8 cellular contexts compared by ENCODE assay signal in the genomic region with DNA sequence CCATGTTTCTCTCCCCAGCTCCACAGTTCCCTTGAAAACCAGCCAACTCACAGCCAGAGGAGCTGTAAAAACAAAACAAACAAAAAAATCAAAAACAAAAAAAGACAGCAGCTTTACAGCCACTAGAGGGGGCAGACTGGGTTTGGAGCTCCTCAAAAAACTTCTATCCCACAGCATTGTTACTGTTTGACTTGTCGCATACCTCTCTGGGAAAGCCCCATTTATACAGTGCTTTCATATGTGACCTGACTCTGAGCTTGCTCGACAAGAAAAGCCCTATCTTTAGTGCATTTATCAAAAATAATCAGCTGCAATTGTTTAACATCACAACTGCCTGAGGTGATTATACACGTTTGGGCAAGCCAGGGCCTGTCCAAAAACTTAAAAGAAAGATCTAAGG. TPM values are rescaled to one million over a fixed set of nuclear protein-coding genes. Genes with fewer than 3 reads are reported as not detected.
A peak's percentile ranks its signal among the peaks of the same experiment; 100 is the strongest.
DNase-seq lines count a peak whose midpoint lies in the region; ATAC-seq and TF ChIP-seq lines count a peak whose summit lies in the region.

No MANE protein-coding gene starts in this region.

- no peaks in the 10 kb centered on the region for H3K36me3 ChIP-seq in kidney epithelial cell (ENCODE audit: control insufficient read depth, insufficient read depth, low read length)

- H3K36me3 Mint-ChIP-seq in activated naive CD8-positive, alpha-beta T cell treated with anti-CD3 and anti-CD28 coated beads for 36 hours: no peaks in the 10 kb centered on the region
- no peaks in the 10 kb centered on the region for H3K36me3 Mint-ChIP-seq in activated naive CD8-positive, alpha-beta T cell treated with anti-CD3 and anti-CD28 coated beads, Interleukin-2, amount 50 U/mL, for 24 hours (ENCODE audit: low read depth)

- H3K27ac ChIP-seq in substantia nigra (ENCODE audit: low read depth, low read length, poor library complexity, severe bottlenecking): no peak overlapping the region

- peak; percentile 46 for TF ChIP-seq CTCF in WI38 (IDR thresholded peaks at IDR 0.05; ENCODE audit: low read depth, low read length)
- peak; percentile 52 for TF ChIP-seq CTCF in kidney epithelial cell (IDR thresholded peaks at IDR 0.05; ENCODE audit: insufficient read depth, low read length, poor library complexity, severe bottlenecking)

- H3K4me3 ChIP-seq in WI38 (ENCODE audit: low read depth, low read length): no peak overlapping the region
- no peak overlapping the region for H3K4me3 ChIP-seq in kidney epithelial cell (ENCODE audit: low read depth, low read length)

- H3K27me3 Mint-ChIP-seq in activated naive CD8-positive, alpha-beta T cell treated with anti-CD3 and anti-CD28 coated beads for 36 hours: peaks cover 39% of the 10 kb centered on the region
- peaks cover 14% of the 10 kb centered on the region for H3K27me3 Mint-ChIP-seq in activated naive CD8-positive, alpha-beta T cell treated with anti-CD3 and anti-CD28 coated beads, Interleukin-2, amount 50 U/mL, for 24 hours

- no peak overlapping the region for H3K27ac Mint-ChIP-seq in activated naive CD8-positive, alpha-beta T cell treated with anti-CD3 and anti-CD28 coated beads for 36 hours
- H3K27ac Mint-ChIP-seq in activated naive CD8-positive, alpha-beta T cell treated with anti-CD3 and anti-CD28 coated beads, Interleukin-2, amount 50 U/mL, for 24 hours: no peak overlapping the region

- no peaks in the 10 kb centered on the region for H3K27me3 ChIP-seq in kidney epithelial cell (ENCODE audit: control insufficient read depth, insufficient read depth, low read length)

- H3K4me1 Mint-ChIP-seq in activated naive CD8-positive, alpha-beta T cell treated with anti-CD3 and anti-CD28 coated beads for 36 hours: no peaks in the 10 kb centered on the region
- H3K4me1 Mint-ChIP-seq in activated naive CD8-positive, alpha-beta T cell treated with anti-CD3 and anti-CD28 coated beads, Interleukin-2, amount 50 U/mL, for 24 hours: no peaks in the 10 kb centered on the region

- no peak overlapping the region for H3K4me3 Mint-ChIP-seq in activated naive CD8-positive, alpha-beta T cell treated with anti-CD3 and anti-CD28 coated beads for 36 hours
- H3K4me3 Mint-ChIP-seq in activated naive CD8-positive, alpha-beta T cell treated with anti-CD3 and anti-CD28 coated beads, Interleukin-2, amount 50 U/mL, for 24 hours: no peak overlapping the region

- DNase-seq in activated naive CD8-positive, alpha-beta T cell treated with anti-CD3 and anti-CD28 coated beads for 36 hours: peak; percentile 2
- DNase-seq in activated naive CD8-positive, alpha-beta T cell treated with anti-CD3 and anti-CD28 coated beads, Interleukin-2, amount 50 U/mL, for 24 hours: no peak
- DNase-seq in HT1080 (ENCODE audit: low read depth): peak; percentile 71
- DNase-seq in kidney epithelial cell (ENCODE audit: low read depth): no peak
- no peak for DNase-seq in NK-92 treated with Interleukin-12 subunit alpha and Interleukin-12 subunit beta, amount 100 ng/mL, for 24 hours (lab: John Stamatoyannopoulos, UW)
- DNase-seq in substantia nigra (lab: John Stamatoyannopoulos, UW): no peak

- ATAC-seq in activated naive CD8-positive, alpha-beta T cell treated with anti-CD3 and anti-CD28 coated beads, Interleukin-2, amount 50 U/mL, for 24 hours: no peak
- peak; percentile 100 for ATAC-seq in GM21723 (IDR thresholded peaks at IDR 0.05; ENCODE audit: unreplicated experiment)

- H3K9me3 Mint-ChIP-seq in activated naive CD8-positive, alpha-beta T cell treated with anti-CD3 and anti-CD28 coated beads for 36 hours: no peaks in the 10 kb centered on the region
- no peaks in the 10 kb centered on the region for H3K9me3 Mint-ChIP-seq in activated naive CD8-positive, alpha-beta T cell treated with anti-CD3 and anti-CD28 coated beads, Interleukin-2, amount 50 U/mL, for 24 hours

RNA-seq across cellular contexts. Expression of a gene that starts 21.6 kb away (rescaled TPM):
- total RNA-seq in activated naive CD8-positive, alpha-beta T cell treated with anti-CD3 and anti-CD28 coated beads for 36 hours: under 1 TPM; 0.43 to 0.52 TPM
- 16.3 and 17.5 TPM in 2 replicates for total RNA-seq in HT1080 (2014; rRNA removed; shearing (Covaris generic))
- 16.4 and 17.7 TPM in 2 replicates for polyA plus RNA-seq in HT1080 (2015; cell fraction: cytosol; rRNA removed)
- polyA plus RNA-seq in HT1080 (2015; cell fraction: nucleus; rRNA removed): 13.3 and 14.3 TPM in 2 replicates
- 42.7 and 44.0 TPM in 2 replicates for total RNA-seq in kidney epithelial cell

RNA-seq across cellular contexts. Expression of a gene that starts 29.0 kb away (rescaled TPM):
- total RNA-seq in activated naive CD8-positive, alpha-beta T cell treated with anti-CD3 and anti-CD28 coated beads for 36 hours: not detected
- total RNA-seq in HT1080 (2014; rRNA removed; shearing (Covaris generic)): 10.3 and 13.0 TPM in 2 replicates
- 9.3 and 11.4 TPM in 2 replicates for polyA plus RNA-seq in HT1080 (2015; cell fraction: cytosol; rRNA removed)
- polyA plus RNA-seq in HT1080 (2015; cell fraction: nucleus; rRNA removed): 40.4 and 42.3 TPM in 2 replicates
- 1.4 and 1.8 TPM in 2 replicates for total RNA-seq in kidney epithelial cell

RNA-seq across cellular contexts. Expression of a gene that starts 30.3 kb away (rescaled TPM):
- not detected for total RNA-seq in activated naive CD8-positive, alpha-beta T cell treated with anti-CD3 and anti-CD28 coated beads for 36 hours
- total RNA-seq in HT1080 (2014; rRNA removed; shearing (Covaris generic)): not detected in 2 replicates
- not detected in 2 replicates for polyA plus RNA-seq in HT1080 (2015; cell fraction: cytosol; rRNA removed)
- polyA plus RNA-seq in HT1080 (2015; cell fraction: nucleus; rRNA removed): not detected in 2 replicates
- not detected in 2 replicates for total RNA-seq in kidney epithelial cell

Comparison
In these comparisons a context has a peak if more than half of its experiments do, and no peak if none do; other contexts are left out.
1. DNase-seq: peak in activated naive CD8-positive, alpha-beta T cell treated with anti-CD3 and anti-CD28 coated beads for 36 hours (single experiment) and HT1080 (single experiment); none in activated naive CD8-positive, alpha-beta T cell treated with anti-CD3 and anti-CD28 coated beads, Interleukin-2, amount 50 U/mL, for 24 hours (single experiment), kidney epithelial cell (single experiment), NK-92 treated with Interleukin-12 subunit alpha and Interleukin-12 subunit beta, amount 100 ng/mL, for 24 hours (single experiment) and substantia nigra (0 of 49).
2. RNA of a gene that starts 21.6 kb away (total RNA-seq): 42.7 to 44.0 TPM in kidney epithelial cell and 16.3 to 17.5 TPM in HT1080; 0.43 to 0.52 TPM in activated naive CD8-positive, alpha-beta T cell treated with anti-CD3 and anti-CD28 coated beads for 36 hours; every median in the first group is over 10 times any median in the second.